ENCODE assay signal across 18 cellular contexts in genomic region chrX:39935414-39936064, GRCh38.
A peak's percentile ranks its signal among the peaks of the same experiment; 100 is the strongest.
DNase-seq lines count a peak whose midpoint lies in the region; ATAC-seq and TF ChIP-seq lines count a peak whose summit lies in the region.
"Had no signal": no experiment of that assay in that cellular context is flagged by ENCODE, and none has a peak within 500 bp of the region (broad histone marks: within the 10 kb centered on the region; RNA-seq: fewer than 3 reads in every experiment).

No MANE protein-coding gene starts in this region.

- POLR2A ChIA-PET in HEK293 (lab: Yijun Ruan, JAX), result no interaction called here

- DNase-seq in BE2C (no peak), astrocyte of the hippocampus (ENCODE audit: low read depth, low spot score) (peak; percentile 51), iPS-NIHi7 (ENCODE audit: extremely low spot score) (peak; percentile 54), AG08396 (ENCODE audit: low spot score) (no peak)
- no peak for DNase-seq in effector memory CD4-positive, alpha-beta T cell
- DNase-seq: activated B cell treated with CpG ODN at 0.5 μM for 24 hours; activated effector memory CD4-positive, alpha-beta T cell treated with Interleukin-2 at 50 U/mL for 16 hours; NCI-H2029; NCI-H774; stimulated activated CD4-positive, alpha-beta T cell treated with anti-CD3 and anti-CD28 coated beads, Interleukin-4, amount 100 ng/mL, for 4 hours; T-helper 1 cell had no signal

- H3K27me3 ChIP-seq in BE2C, result no peaks in the 10 kb centered on the region
- H3K27me3 ChIP-seq in effector memory CD4-positive, alpha-beta T cell (replicated peaks; ENCODE audit: control insufficient read depth, insufficient read depth, low read length, poor library complexity, severe bottlenecking), result no peaks in the 10 kb centered on the region
- H3K27me3 ChIP-seq: ascending aorta, suprapubic skin had no signal

- no peaks in the 10 kb centered on the region for H3K4me1 ChIP-seq in BE2C
- no peaks in the 10 kb centered on the region for H3K4me1 ChIP-seq in HEK293 (ENCODE audit: control insufficient read depth, insufficient read depth, low read length)
- no peaks in the 10 kb centered on the region for H3K4me1 ChIP-seq in effector memory CD4-positive, alpha-beta T cell (ENCODE audit: control insufficient read depth, insufficient read depth, low read length, poor library complexity, severe bottlenecking)
- H3K4me1 ChIP-seq: ascending aorta, HAP-1, parathyroid adenoma, suprapubic skin had no signal

- H3K4me3 ChIP-seq in BE2C (ENCODE audit: low read depth, low read length) (no peak overlapping the region), HEK293 (ENCODE audit: low read depth, low read length) (no peak overlapping the region)
- H3K4me3 ChIP-seq in effector memory CD4-positive, alpha-beta T cell (ENCODE audit: insufficient read depth, low read depth, low read length, poor library complexity, severe bottlenecking), result no peak overlapping the region
- H3K4me3 ChIP-seq: ascending aorta, HAP-1, suprapubic skin had no signal

- ATAC-seq in GM19397 (IDR thresholded peaks at IDR 0.05; ENCODE audit: unreplicated experiment), result no peak
- no peak for ATAC-seq in GM21381 (IDR thresholded peaks at IDR 0.05; ENCODE audit: unreplicated experiment)

- H3K36me3 ChIP-seq in BE2C (no peaks in the 10 kb centered on the region), HEK293 (ENCODE audit: control insufficient read depth in 2 of 2, insufficient read depth in 1 of 2, low read length in 2 of 2) (no peaks in the 10 kb centered on the region)
- H3K36me3 ChIP-seq in effector memory CD4-positive, alpha-beta T cell (ENCODE audit: control insufficient read depth, insufficient read depth, low read length), result no peaks in the 10 kb centered on the region
- H3K36me3 ChIP-seq: ascending aorta, HAP-1, suprapubic skin had no signal

- H3K27ac ChIP-seq in HEK293 (ENCODE audit: extremely low read depth, low read depth, low read length), result no peak overlapping the region
- no peak overlapping the region for H3K27ac ChIP-seq in effector memory CD4-positive, alpha-beta T cell (ENCODE audit: insufficient read depth, low read length, poor library complexity, severe bottlenecking)
- H3K27ac ChIP-seq: ascending aorta, parathyroid adenoma, suprapubic skin had no signal

- H3K9me3 ChIP-seq in BE2C (no peaks in the 10 kb centered on the region), HEK293 (ENCODE audit: control insufficient read depth, insufficient read depth, low read depth, low read length) (no peaks in the 10 kb centered on the region)
- no peaks in the 10 kb centered on the region for H3K9me3 ChIP-seq in effector memory CD4-positive, alpha-beta T cell (ENCODE audit: control insufficient read depth, low read length)
- H3K9me3 ChIP-seq: ascending aorta, HAP-1, suprapubic skin had no signal

- CTCF ChIA-PET in HEK293 (lab: Yijun Ruan, JAX), result interaction anchor here (0.9 kb wide), 1 partner anchor 10 kb away, joined by 4 read pairs; no protein-coding TSS in a partner anchor

- TF ChIP-seq CTCF in BE2C (IDR thresholded peaks at IDR 0.05; ENCODE audit: low read depth, low read length) (0 out of 2 replicates have a peak, but pooled peaks have one; percentile 2), HEK293 (tag by site-specific recombination; IDR thresholded peaks at IDR 0.05) (no peak)

TF ChIP-seq in HEK293, 187 proteins besides CTCF, POLR2A, EP300 and RAD21:
- TF ChIP-seq ZNF341 (tag by site-specific recombination; IDR thresholded peaks at IDR 0.05; ENCODE audit: low read depth) (peak; percentile 27), GLIS1 (tag by site-specific recombination; IDR thresholded peaks at IDR 0.05) (peak; percentile 85), ZNF174 (tag by site-specific recombination; IDR thresholded peaks at IDR 0.05) (no peak), SCRT2 (tag by site-specific recombination; IDR thresholded peaks at IDR 0.05) (0 out of 2 replicates have a peak, but pooled peaks have one; percentile 18), ZIC2 (tag by site-specific recombination; IDR thresholded peaks at IDR 0.05) (peak; percentile 91)
- TF ChIP-seq, protein P1, sequence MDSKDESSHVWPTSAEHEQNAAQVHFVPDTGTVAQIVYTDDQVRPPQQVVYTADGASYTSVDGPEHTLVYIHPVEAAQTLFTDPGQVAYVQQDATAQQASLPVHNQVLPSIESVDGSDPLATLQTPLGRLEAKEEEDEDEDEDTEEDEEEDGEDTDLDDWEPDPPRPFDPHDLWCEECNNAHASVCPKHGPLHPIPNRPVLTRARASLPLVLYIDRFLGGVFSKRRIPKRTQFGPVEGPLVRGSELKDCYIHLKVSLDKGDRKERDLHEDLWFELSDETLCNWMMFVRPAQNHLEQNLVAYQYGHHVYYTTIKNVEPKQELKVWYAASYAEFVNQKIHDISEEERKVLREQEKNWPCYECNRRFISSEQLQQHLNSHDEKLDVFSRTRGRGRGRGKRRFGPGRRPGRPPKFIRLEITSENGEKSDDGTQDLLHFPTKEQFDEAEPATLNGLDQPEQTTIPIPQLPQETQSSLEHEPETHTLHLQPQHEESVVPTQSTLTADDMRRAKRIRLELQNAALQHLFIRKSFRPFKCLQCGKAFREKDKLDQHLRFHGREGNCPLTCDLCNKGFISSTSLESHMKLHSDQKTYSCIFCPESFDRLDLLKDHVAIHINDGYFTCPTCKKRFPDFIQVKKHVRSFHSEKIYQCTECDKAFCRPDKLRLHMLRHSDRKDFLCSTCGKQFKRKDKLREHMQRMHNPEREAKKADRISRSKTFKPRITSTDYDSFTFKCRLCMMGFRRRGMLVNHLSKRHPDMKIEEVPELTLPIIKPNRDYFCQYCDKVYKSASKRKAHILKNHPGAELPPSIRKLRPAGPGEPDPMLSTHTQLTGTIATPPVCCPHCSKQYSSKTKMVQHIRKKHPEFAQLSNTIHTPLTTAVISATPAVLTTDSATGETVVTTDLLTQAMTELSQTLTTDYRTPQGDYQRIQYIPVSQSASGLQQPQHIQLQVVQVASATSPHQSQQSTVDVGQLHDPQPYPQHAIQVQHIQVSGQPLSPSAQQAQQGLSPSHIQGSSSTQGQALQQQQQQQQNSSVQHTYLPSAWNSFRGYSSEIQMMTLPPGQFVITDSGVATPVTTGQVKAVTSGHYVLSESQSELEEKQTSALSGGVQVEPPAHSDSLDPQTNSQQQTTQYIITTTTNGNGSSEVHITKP (tag by site-specific recombination; IDR thresholded peaks at IDR 0.05), result 0 out of 2 replicates have a peak, but pooled peaks have one; percentile 21
- TF ChIP-seq, protein P2, sequence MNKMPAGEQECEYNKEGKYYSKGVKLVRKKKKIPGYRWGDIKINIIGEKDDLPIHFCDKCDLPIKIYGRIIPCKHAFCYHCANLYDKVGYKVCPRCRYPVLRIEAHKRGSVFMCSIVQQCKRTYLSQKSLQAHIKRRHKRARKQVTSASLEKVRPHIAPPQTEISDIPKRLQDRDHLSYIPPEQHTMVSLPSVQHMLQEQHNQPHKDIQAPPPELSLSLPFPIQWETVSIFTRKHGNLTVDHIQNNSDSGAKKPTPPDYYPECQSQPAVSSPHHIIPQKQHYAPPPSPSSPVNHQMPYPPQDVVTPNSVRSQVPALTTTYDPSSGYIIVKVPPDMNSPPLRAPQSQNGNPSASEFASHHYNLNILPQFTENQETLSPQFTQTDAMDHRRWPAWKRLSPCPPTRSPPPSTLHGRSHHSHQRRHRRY (tag by site-specific recombination; IDR thresholded peaks at IDR 0.05), result no peak

Comparison
In these comparisons a context has a peak if more than half of its experiments do, and no peak if none do; other contexts are left out.
1. DNase-seq: peak in astrocyte of the hippocampus (single experiment) and iPS-NIHi7 (single experiment); none in BE2C (single experiment), effector memory CD4-positive, alpha-beta T cell (0 of 3) and AG08396 (single experiment).